21 cellular contexts compared by ENCODE assay signal in genomic region chr1:237394263-237394662, GRCh38.
"Had no signal": no experiment of that assay in that cellular context is flagged by ENCODE, and none has a peak within 500 bp of the region (broad histone marks: within the 10 kb centered on the region; RNA-seq: fewer than 3 reads in every experiment).

No MANE protein-coding gene starts in this region.

- H3K79me2 ChIP-seq: hepatocyte had no signal

- H3K27ac ChIP-seq: colonic mucosa, esophagus muscularis mucosa, hepatocyte, lower lobe of right lung, right atrium auricular region, tibial nerve, uterus had no signal

- H3K9me3 ChIP-seq: colonic mucosa, esophagus muscularis mucosa, lower lobe of right lung, right atrium auricular region, uterus had no signal

- H3K4me2 ChIP-seq: hepatocyte had no signal

- H3K4me3 Mint-ChIP-seq: activated CD4-positive, alpha-beta memory T cell treated with anti-CD3 and anti-CD28 coated beads for 36 hours; activated CD4-positive, alpha-beta T cell treated with anti-CD3 and anti-CD28 coated beads for 36 hours; activated naive CD8-positive, alpha-beta T cell treated with anti-CD3 and anti-CD28 coated beads for 36 hours; activated T-helper 1 cell treated with anti-CD3 and anti-CD28 coated beads, Interleukin-12 subunit alpha, Interleukin-12 subunit beta, Interleukin-2, Interleukin-4 antibody, amounts not matched to agents 30 ng/mL and 10 ng/mL and 1 ng/mL, durations not matched to agents 14 hours and 24 hours and 36 hours; nephron had no signal

- H3K4me3 ChIP-seq: colonic mucosa, esophagus muscularis mucosa, hepatocyte, lower lobe of right lung, right atrium auricular region, tibial nerve, uterus had no signal

- FAIRE-seq: endometrium, keratinocyte had no signal

- ATAC-seq: activated CD4-positive, alpha-beta T cell treated with anti-CD3 and anti-CD28 coated beads for 36 hours; lower lobe of right lung; stimulated activated naive CD8-positive, alpha-beta T cell treated with anti-CD3 and anti-CD28 coated beads, Interleukin-15, Interleukin-2, amounts not matched to agents 100 U/mL and 50 U/mL, for 24 hours had no signal

- H2AFZ ChIP-seq: hepatocyte had no signal

- H3K36me3 ChIP-seq: colonic mucosa, lower lobe of right lung, tibial nerve, uterus had no signal

- H3K36me3 Mint-ChIP-seq: activated CD4-positive, alpha-beta memory T cell treated with anti-CD3 and anti-CD28 coated beads for 36 hours; activated naive CD8-positive, alpha-beta T cell treated with anti-CD3 and anti-CD28 coated beads for 36 hours had no signal

- H3K9me3 Mint-ChIP-seq: activated T-helper 1 cell treated with anti-CD3 and anti-CD28 coated beads, Interleukin-12 subunit alpha, Interleukin-12 subunit beta, Interleukin-2, Interleukin-4 antibody, amounts not matched to agents 30 ng/mL and 10 ng/mL and 1 ng/mL, durations not matched to agents 14 hours and 24 hours and 36 hours had no signal

- H3K27ac Mint-ChIP-seq: activated CD4-positive, alpha-beta memory T cell treated with anti-CD3 and anti-CD28 coated beads for 36 hours; activated CD4-positive, alpha-beta T cell treated with anti-CD3 and anti-CD28 coated beads for 36 hours; activated naive CD8-positive, alpha-beta T cell treated with anti-CD3 and anti-CD28 coated beads for 36 hours; activated T-helper 1 cell treated with anti-CD3 and anti-CD28 coated beads, Interleukin-12 subunit alpha, Interleukin-12 subunit beta, Interleukin-2, Interleukin-4 antibody, amounts not matched to agents 30 ng/mL and 10 ng/mL and 1 ng/mL, durations not matched to agents 14 hours and 24 hours and 36 hours had no signal

- H3K4me1 Mint-ChIP-seq: activated CD4-positive, alpha-beta T cell treated with anti-CD3 and anti-CD28 coated beads for 36 hours; activated naive CD8-positive, alpha-beta T cell treated with anti-CD3 and anti-CD28 coated beads for 36 hours had no signal

- H3K27me3 ChIP-seq: colonic mucosa, esophagus muscularis mucosa, hepatocyte, right atrium auricular region, tibial nerve, uterus had no signal

- H3K4me1 ChIP-seq: colonic mucosa, lower lobe of right lung, right atrium auricular region, tibial nerve, uterus had no signal

- DNase-seq: activated CD4-positive, alpha-beta memory T cell treated with anti-CD3 and anti-CD28 coated beads for 36 hours; activated CD4-positive, alpha-beta T cell treated with anti-CD3 and anti-CD28 coated beads for 36 hours; activated naive CD4-positive, alpha-beta T cell; activated naive CD8-positive, alpha-beta T cell treated with anti-CD3 and anti-CD28 coated beads for 36 hours; activated T-cell treated with anti-CD3 and anti-CD28 coated beads for 4 hours; amniotic stem cell; central memory CD4-positive, alpha-beta T cell; colonic mucosa; lower lobe of right lung; stimulated activated CD4-positive, alpha-beta T cell treated with anti-CD3 and anti-CD28 coated beads, Interleukin-2, amount 100 ng/mL, for 24 hours; stimulated activated naive CD8-positive, alpha-beta T cell treated with anti-CD3 and anti-CD28 coated beads, Interleukin-15, Interleukin-2, amounts not matched to agents 100 U/mL and 50 U/mL, for 24 hours; substantia nigra; uterus had no signal
